In the genomic region with DNA sequence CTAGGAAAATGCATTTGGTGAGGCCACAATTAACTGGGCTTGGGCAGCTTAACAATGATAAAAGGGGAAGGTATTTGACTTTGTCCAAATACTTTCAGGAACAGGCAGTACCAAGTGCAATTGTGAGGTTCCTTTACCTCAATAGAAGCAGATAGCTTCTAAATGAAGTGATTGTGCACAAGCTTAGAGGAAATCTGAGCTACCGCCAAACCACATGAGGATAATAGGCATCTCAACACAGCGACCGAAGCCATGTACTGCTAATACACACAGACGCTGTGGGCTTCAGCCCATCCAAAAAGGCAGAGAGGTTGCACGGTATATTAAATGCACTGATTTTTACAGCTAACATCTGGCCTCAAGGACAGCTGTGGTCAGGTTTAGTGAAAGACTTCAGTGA, we compare ENCODE assay signal across 29 cellular contexts.
DNase-seq lines count a peak whose midpoint lies in the region; ATAC-seq and TF ChIP-seq lines count a peak whose summit lies in the region.
"Had no signal": no experiment of that assay in that cellular context is flagged by ENCODE, and none has a peak within 500 bp of the region (broad histone marks: within the 10 kb centered on the region; RNA-seq: fewer than 3 reads in every experiment).

No MANE protein-coding gene starts in this region.

- H3K4me3 ChIP-seq in fibroblast of mammary gland (ENCODE audit: control insufficient read depth, low read depth, low read length): no peak overlapping the region
- no peak overlapping the region for H3K4me3 ChIP-seq in gastrocnemius medialis
- H3K4me3 ChIP-seq: colonic mucosa, HAP-1, heart right ventricle, psoas muscle, spleen had no signal

- intact Hi-C loops in gastrocnemius medialis (cut with DNase I; ENCODE audit: low total_unique reads): no loop called here

- no peak for ATAC-seq in gastrocnemius medialis
- no peak for ATAC-seq in GM19463 (IDR thresholded peaks at IDR 0.05; ENCODE audit: unreplicated experiment)
- ATAC-seq in GM18867 (IDR thresholded peaks at IDR 0.05; ENCODE audit: unreplicated experiment): no peak
- ATAC-seq: activated T-helper 17 cell treated with anti-CD3 and anti-CD28 coated beads, Interleukin-2, amount 50 U/mL, for 72 hours; heart right ventricle; natural killer cell treated with Interleukin-12 subunit alpha and Interleukin-12 subunit beta and Interleukin-15 and Interleukin-18, amount 100 ng/mL, for 72 hours; psoas muscle had no signal

- H3K4me1 Mint-ChIP-seq in osteocyte (ENCODE audit: unreplicated experiment): peaks cover 22% of the 10 kb centered on the region
- H3K4me1 Mint-ChIP-seq: activated B cell treated with CpG ODN at 0.5 μM for 24 hours; activated naive CD8-positive, alpha-beta T cell treated with anti-CD3 and anti-CD28 coated beads for 36 hours; activated T-helper 17 cell treated with anti-CD3 and anti-CD28 coated beads, Interleukin-2, amount 50 U/mL, for 72 hours; endodermal cell had no signal

- H3K9me3 Mint-ChIP-seq in osteocyte (ENCODE audit: unreplicated experiment): no peaks in the 10 kb centered on the region
- H3K9me3 Mint-ChIP-seq: activated B cell treated with CpG ODN at 0.5 μM for 24 hours; activated naive CD8-positive, alpha-beta T cell treated with anti-CD3 and anti-CD28 coated beads for 36 hours; activated T-helper 17 cell treated with anti-CD3 and anti-CD28 coated beads, Interleukin-2, amount 50 U/mL, for 72 hours; mesothelial cell of epicardium; natural killer cell treated with Interleukin-12 subunit alpha and Interleukin-12 subunit beta and Interleukin-15 and Interleukin-18, amount 100 ng/mL, for 72 hours; stimulated activated naive CD8-positive, alpha-beta T cell treated with anti-CD3 and anti-CD28 coated beads, Interleukin-15, Interleukin-2, amounts not matched to agents 100 ng/mL and 50 ng/mL, for 24 hours had no signal

- peak overlapping the region; percentile 1 for H3K27ac Mint-ChIP-seq in osteocyte (ENCODE audit: unreplicated experiment)
- H3K27ac Mint-ChIP-seq: activated B cell treated with CpG ODN at 0.5 μM for 24 hours; activated naive CD8-positive, alpha-beta T cell treated with anti-CD3 and anti-CD28 coated beads for 36 hours; activated T-helper 17 cell treated with anti-CD3 and anti-CD28 coated beads, Interleukin-2, amount 50 U/mL, for 72 hours; endodermal cell; mesothelial cell of epicardium; natural killer cell treated with Interleukin-12 subunit alpha and Interleukin-12 subunit beta and Interleukin-15 and Interleukin-18, amount 100 ng/mL, for 72 hours; stimulated activated naive CD8-positive, alpha-beta T cell treated with anti-CD3 and anti-CD28 coated beads, Interleukin-15, Interleukin-2, amounts not matched to agents 100 ng/mL and 50 ng/mL, for 24 hours had no signal

- no peaks in the 10 kb centered on the region for H3K9me3 ChIP-seq in gastrocnemius medialis
- H3K9me3 ChIP-seq: colonic mucosa, HAP-1, heart right ventricle, psoas muscle, spleen had no signal

- H3K4me3 Mint-ChIP-seq in osteocyte (ENCODE audit: unreplicated experiment): peak overlapping the region; percentile 3
- H3K4me3 Mint-ChIP-seq: activated B cell treated with CpG ODN at 0.5 μM for 24 hours; activated naive CD8-positive, alpha-beta T cell treated with anti-CD3 and anti-CD28 coated beads for 36 hours; activated T-helper 17 cell treated with anti-CD3 and anti-CD28 coated beads, Interleukin-2, amount 50 U/mL, for 72 hours; endodermal cell; mesothelial cell of epicardium; natural killer cell treated with Interleukin-12 subunit alpha and Interleukin-12 subunit beta and Interleukin-15 and Interleukin-18, amount 100 ng/mL, for 72 hours; stimulated activated naive CD8-positive, alpha-beta T cell treated with anti-CD3 and anti-CD28 coated beads, Interleukin-15, Interleukin-2, amounts not matched to agents 100 ng/mL and 50 ng/mL, for 24 hours had no signal

- DNase-seq in AG08395 (ENCODE audit: low spot score) (peak; percentile 42), RPMI7951 (ENCODE audit: low read depth) (peak; percentile 64), fibroblast of mammary gland (ENCODE audit: low read depth) (peak; percentile 16), osteocyte (ENCODE audit: extremely low spot score, unreplicated experiment) (no peak), gastrocnemius medialis (no peak), GM19240 (ENCODE audit: insufficient read length, low spot score) (no peak)
- DNase-seq: activated B cell treated with CpG ODN at 0.5 μM for 24 hours; activated CD4-positive, alpha-beta T cell treated with anti-CD3 and anti-CD28 coated beads, Interleukin-2, amount 50 U/mL, for 4 hours; activated CD8-positive, alpha-beta memory T cell treated with anti-CD3 and anti-CD28 coated beads, Interleukin-2, amount 50 U/mL, for 4 hours; activated naive CD8-positive, alpha-beta T cell treated with anti-CD3 and anti-CD28 coated beads for 36 hours; C1 segment of cervical spinal cord; Calu3; colonic mucosa; endodermal cell; heart right ventricle; KBM-7; NCI-H2171 treated with DMSO at 0.1 percent for 48 hours; NCI-H524 treated with DMSO at 0.1 percent for 48 hours; psoas muscle; spleen; stimulated activated CD4-positive, alpha-beta T cell treated with anti-CD3 and anti-CD28 coated beads, Interleukin-4, amount 100 ng/mL, for 24 hours; trophoblast cell had no signal

- H3K4me1 ChIP-seq in gastrocnemius medialis: no peaks in the 10 kb centered on the region
- H3K4me1 ChIP-seq: colonic mucosa, HAP-1, psoas muscle had no signal

- peaks cover 48% of the 10 kb centered on the region for H3K27me3 Mint-ChIP-seq in osteocyte (ENCODE audit: unreplicated experiment)
- H3K27me3 Mint-ChIP-seq: activated T-helper 17 cell treated with anti-CD3 and anti-CD28 coated beads, Interleukin-2, amount 50 U/mL, for 72 hours had no signal

- H3K27ac ChIP-seq in gastrocnemius medialis: no peak overlapping the region
- H3K27ac ChIP-seq: colonic mucosa, heart right ventricle, psoas muscle, spleen had no signal

- in situ Hi-C loops in gastrocnemius medialis (cut with MboI; ENCODE audit: low sequenced_read_pairs in 4 of 4): no loop called here

- no peak for TF ChIP-seq CTCF in fibroblast of mammary gland (conservative IDR thresholded peaks at IDR 0.05; ENCODE audit: control insufficient read depth, insufficient read depth, low read depth, low read length)
- TF ChIP-seq CTCF in osteocyte (IDR thresholded peaks at IDR 0.05): no peak
- TF ChIP-seq CTCF in gastrocnemius medialis (IDR thresholded peaks at IDR 0.05 in 4 of 5, conservative IDR thresholded peaks at IDR 0.05 in 1 of 5): no peak

- no peaks in the 10 kb centered on the region for H3K36me3 ChIP-seq in gastrocnemius medialis
- H3K36me3 ChIP-seq: colonic mucosa, HAP-1, heart right ventricle, spleen had no signal

- H3K36me3 Mint-ChIP-seq in osteocyte (ENCODE audit: unreplicated experiment): peaks cover 2% of the 10 kb centered on the region
- H3K36me3 Mint-ChIP-seq: activated naive CD8-positive, alpha-beta T cell treated with anti-CD3 and anti-CD28 coated beads for 36 hours; mesothelial cell of epicardium; natural killer cell treated with Interleukin-12 subunit alpha and Interleukin-12 subunit beta and Interleukin-15 and Interleukin-18, amount 100 ng/mL, for 72 hours had no signal

- no peaks in the 10 kb centered on the region for H3K27me3 ChIP-seq in gastrocnemius medialis
- H3K27me3 ChIP-seq: colonic mucosa, spleen had no signal

- TF ChIP-seq POLR2A in gastrocnemius medialis (IDR thresholded peaks at IDR 0.05): no peak

Comparison
In these comparisons a context has a peak if more than half of its experiments do, and no peak if none do; other contexts are left out.
1. DNase-seq: peak in AG08395 (single experiment), RPMI7951 (single experiment) and fibroblast of mammary gland (single experiment); none in osteocyte (single experiment), gastrocnemius medialis (0 of 2) and GM19240 (single experiment).